13 cellular contexts compared by ENCODE assay signal in the genomic region with DNA sequence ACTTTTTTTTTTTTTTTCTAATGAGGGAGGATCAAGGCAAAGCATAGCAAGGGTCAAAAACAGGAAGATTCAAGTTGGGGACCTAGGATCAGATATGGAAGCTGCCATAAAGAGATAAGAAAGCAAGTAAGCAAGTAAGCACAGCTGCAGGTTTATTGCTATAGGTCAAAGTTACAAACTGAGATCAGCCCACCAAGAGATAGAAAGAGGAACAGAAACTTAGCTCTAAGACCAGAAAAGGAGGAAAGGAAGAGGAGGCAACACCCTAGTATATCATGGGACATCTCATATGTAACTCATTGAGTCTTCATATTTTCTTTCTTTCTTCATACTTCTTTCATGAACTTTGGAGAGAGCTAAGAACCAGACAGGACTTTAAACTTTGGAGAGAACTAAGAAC.
A peak's percentile ranks its signal among the peaks of the same experiment; 100 is the strongest.
DNase-seq lines count a peak whose midpoint lies in the region; ATAC-seq and TF ChIP-seq lines count a peak whose summit lies in the region.
"Had no signal": no experiment of that assay in that cellular context is flagged by ENCODE, and none has a peak within 500 bp of the region (broad histone marks: within the 10 kb centered on the region; RNA-seq: fewer than 3 reads in every experiment).

No MANE protein-coding gene starts in this region.

- H3K9me3 ChIP-seq in BLaER1 treated with 17β-estradiol and CSF1 and Interleukin-3, amounts not matched to agents 10 nM and 100 nM (replicated peaks in 1 of 11): peaks cover 0 to 11% (median 5%) of the 10 kb centered on the region in 11 experiments; a peak in 7 of 22 replicates
- H3K9me3 ChIP-seq in OCI-LY3 (ENCODE audit: insufficient read depth, low read length) (no peaks in the 10 kb centered on the region), SK-N-SH (no peaks in the 10 kb centered on the region), smooth muscle cell (replicated peaks; ENCODE audit: low read depth) (no peaks in the 10 kb centered on the region)

- H3K79me2 ChIP-seq in OCI-LY3 (ENCODE audit: low read length): no peaks in the 10 kb centered on the region
- H3K79me2 ChIP-seq in SK-N-SH (ENCODE audit: insufficient read depth): no peaks in the 10 kb centered on the region
- no peaks in the 10 kb centered on the region for H3K79me2 ChIP-seq in smooth muscle cell (ENCODE audit: low read depth)

- peak overlapping the region in 2 of 11 experiments; percentile 22 to 44; a peak in 1 of 22 replicates for H3K9ac ChIP-seq in BLaER1 treated with 17β-estradiol and CSF1 and Interleukin-3, amounts not matched to agents 10 nM and 100 nM
- H3K9ac ChIP-seq in OCI-LY3 (ENCODE audit: low read length) (no peak overlapping the region), SK-N-SH (no peak overlapping the region), smooth muscle cell (ENCODE audit: low read depth) (no peak overlapping the region)
- H3K9ac ChIP-seq: GM23248 had no signal

- POLR2A ChIA-PET in SK-N-SH (lab: Yijun Ruan, JAX): no interaction called here

- H3K4me2 ChIP-seq in BLaER1 treated with 17β-estradiol and CSF1 and Interleukin-3, amounts not matched to agents 10 nM and 100 nM: peak overlapping the region; percentile 11 to 65 (median 39); a peak in 17 of 22 replicates
- H3K4me2 ChIP-seq in OCI-LY3 (ENCODE audit: low read length) (peak overlapping the region; percentile 24; the same call in 1 of the 2 replicates), SK-N-SH (no peak overlapping the region), smooth muscle cell (no peak overlapping the region)
- H3K4me2 ChIP-seq: A549 had no signal

- TF ChIP-seq CTCF in OCI-LY3 (IDR thresholded peaks at IDR 0.05; ENCODE audit: low read depth, low read length): no peak
- no peak for TF ChIP-seq CTCF in SK-N-SH (IDR thresholded peaks at IDR 0.05)
- no peak for TF ChIP-seq CTCF in smooth muscle cell (IDR thresholded peaks at IDR 0.05; ENCODE audit: borderline replicate concordance, insufficient read depth, poor library complexity, severe bottlenecking)

- H2AFZ ChIP-seq in OCI-LY3 (ENCODE audit: low read depth, low read length): no peak overlapping the region
- no peak overlapping the region for H2AFZ ChIP-seq in SK-N-SH (ENCODE audit: low read depth)
- no peak overlapping the region for H2AFZ ChIP-seq in smooth muscle cell (ENCODE audit: low read depth)
- H2AFZ ChIP-seq: GM23248 had no signal

- H3F3A ChIP-seq in SK-N-SH (replicated peaks; ENCODE audit: insufficient read depth): no peaks in the 10 kb centered on the region
- no peaks in the 10 kb centered on the region for H3F3A ChIP-seq in smooth muscle cell (ENCODE audit: low read depth)

- peak overlapping the region; percentile 28 to 86 (median 53); a peak in 19 of 22 replicates for H3K27ac ChIP-seq in BLaER1 treated with 17β-estradiol and CSF1 and Interleukin-3, amounts not matched to agents 10 nM and 100 nM
- H3K27ac ChIP-seq in OCI-LY3 (ENCODE audit: low read length) (no peak overlapping the region), SK-N-SH (ENCODE audit: low read depth in 2 of 2, low read length in 1 of 2) (no peak overlapping the region), smooth muscle cell (ENCODE audit: low read depth) (no peak overlapping the region)
- H3K27ac ChIP-seq: A549, GM23248 had no signal

- no peak for TF ChIP-seq RAD21 in SK-N-SH (IDR thresholded peaks at IDR 0.05; ENCODE audit: low read length)

- no peaks in the 10 kb centered on the region for H4K20me1 ChIP-seq in BLaER1 treated with 17β-estradiol and CSF1 and Interleukin-3, amounts not matched to agents 10 nM and 100 nM
- H4K20me1 ChIP-seq in OCI-LY3 (ENCODE audit: insufficient read depth, low read length): no peaks in the 10 kb centered on the region
- no peaks in the 10 kb centered on the region for H4K20me1 ChIP-seq in SK-N-SH (ENCODE audit: insufficient read depth)
- H4K20me1 ChIP-seq in smooth muscle cell (ENCODE audit: low read depth): no peaks in the 10 kb centered on the region

- CTCF ChIA-PET in SK-N-SH (lab: Yijun Ruan, JAX): interaction anchor here (1.0 to 1.2 kb wide), 2 partner anchors 19 to 605 kb away, joined by 3 read pairs; no protein-coding TSS in a partner anchor

- H3K36me3 ChIP-seq in BLaER1 treated with 17β-estradiol and CSF1 and Interleukin-3, amounts not matched to agents 10 nM and 100 nM: no peaks in the 10 kb centered on the region
- no peaks in the 10 kb centered on the region for H3K36me3 ChIP-seq in OCI-LY3 (replicated peaks; ENCODE audit: low read depth, low read length)
- H3K36me3 ChIP-seq in SK-N-SH (replicated peaks in 1 of 2; ENCODE audit: control insufficient read depth in 1 of 2, insufficient read depth in 2 of 2, low read length in 1 of 2): no peaks in the 10 kb centered on the region
- no peaks in the 10 kb centered on the region for H3K36me3 ChIP-seq in smooth muscle cell (ENCODE audit: low read depth)

- no peak for DNase-seq in SK-N-SH
- no peak for DNase-seq in stimulated activated CD4-positive, alpha-beta T cell treated with anti-CD3 and anti-CD28 coated beads, Interleukin-2, amount 100 ng/mL, for 48 hours
- no peak for DNase-seq in NCI-H226
- DNase-seq in smooth muscle cell (lab: John Stamatoyannopoulos, UW; ENCODE audit: unreplicated experiment): no peak
- DNase-seq: activated CD8-positive, alpha-beta T cell treated with anti-CD3 and anti-CD28 coated beads for 36 hours; NCI-H2171 treated with DMSO at 0.1 percent for 48 hours; posterior cingulate gyrus had no signal

- H3K9me2 ChIP-seq in SK-N-SH: 0 out of 2 replicates have a peak, but pooled peaks cover 3% of the 10 kb centered on the region

- ATAC-seq in GM19438 (IDR thresholded peaks at IDR 0.05; ENCODE audit: low read depth, unreplicated experiment) (peak; percentile 100), HG03045 (IDR thresholded peaks at IDR 0.05; ENCODE audit: unreplicated experiment) (peak; percentile 100)
- ATAC-seq: A549; activated CD8-positive, alpha-beta T cell treated with anti-CD3 and anti-CD28 coated beads for 36 hours had no signal

- no peaks in the 10 kb centered on the region for H3K27me3 ChIP-seq in BLaER1 treated with 17β-estradiol and CSF1 and Interleukin-3, amounts not matched to agents 10 nM and 100 nM
- H3K27me3 ChIP-seq in OCI-LY3 (ENCODE audit: low read depth, low read length) (no peaks in the 10 kb centered on the region), SK-N-SH (ENCODE audit: insufficient read depth) (no peaks in the 10 kb centered on the region), smooth muscle cell (ENCODE audit: low read depth) (no peaks in the 10 kb centered on the region)

- no peak for TF ChIP-seq EP300 in SK-N-SH (IDR thresholded peaks at IDR 0.05; ENCODE audit: borderline replicate concordance in 1 of 2, low read depth in 1 of 2, low read length in 1 of 2)

- no peak overlapping the region; a peak in 1 of 20 replicates for H3K4me3 ChIP-seq in BLaER1 treated with 17β-estradiol and CSF1 and Interleukin-3, amounts not matched to agents 10 nM and 100 nM
- H3K4me3 ChIP-seq in OCI-LY3 (ENCODE audit: low read length) (no peak overlapping the region), SK-N-SH (ENCODE audit: low read depth in 2 of 2, low read length in 1 of 2) (no peak overlapping the region), smooth muscle cell (no peak overlapping the region)
- H3K4me3 ChIP-seq: A549, GM23248 had no signal

- peaks cover 12 to 29% (median 23%) of the 10 kb centered on the region in 10 experiments; a peak in 19 of 20 replicates for H3K4me1 ChIP-seq in BLaER1 treated with 17β-estradiol and CSF1 and Interleukin-3, amounts not matched to agents 10 nM and 100 nM
- H3K4me1 ChIP-seq in OCI-LY3 (ENCODE audit: low read length): peaks cover 12% of the 10 kb centered on the region
- no peaks in the 10 kb centered on the region for H3K4me1 ChIP-seq in SK-N-SH (ENCODE audit: control insufficient read depth in 1 of 2, insufficient read depth in 2 of 2, low read depth in 1 of 2, low read length in 1 of 2)
- no peaks in the 10 kb centered on the region for H3K4me1 ChIP-seq in smooth muscle cell (ENCODE audit: low read depth)
- H3K4me1 ChIP-seq: A549 had no signal

TF ChIP-seq in SK-N-SH, 30 proteins besides CTCF, POLR2A, EP300 and RAD21:
- TF ChIP-seq, protein P1, sequence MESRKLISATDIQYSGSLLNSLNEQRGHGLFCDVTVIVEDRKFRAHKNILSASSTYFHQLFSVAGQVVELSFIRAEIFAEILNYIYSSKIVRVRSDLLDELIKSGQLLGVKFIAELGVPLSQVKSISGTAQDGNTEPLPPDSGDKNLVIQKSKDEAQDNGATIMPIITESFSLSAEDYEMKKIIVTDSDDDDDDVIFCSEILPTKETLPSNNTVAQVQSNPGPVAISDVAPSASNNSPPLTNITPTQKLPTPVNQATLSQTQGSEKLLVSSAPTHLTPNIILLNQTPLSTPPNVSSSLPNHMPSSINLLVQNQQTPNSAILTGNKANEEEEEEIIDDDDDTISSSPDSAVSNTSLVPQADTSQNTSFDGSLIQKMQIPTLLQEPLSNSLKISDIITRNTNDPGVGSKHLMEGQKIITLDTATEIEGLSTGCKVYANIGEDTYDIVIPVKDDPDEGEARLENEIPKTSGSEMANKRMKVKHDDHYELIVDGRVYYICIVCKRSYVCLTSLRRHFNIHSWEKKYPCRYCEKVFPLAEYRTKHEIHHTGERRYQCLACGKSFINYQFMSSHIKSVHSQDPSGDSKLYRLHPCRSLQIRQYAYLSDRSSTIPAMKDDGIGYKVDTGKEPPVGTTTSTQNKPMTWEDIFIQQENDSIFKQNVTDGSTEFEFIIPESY (IDR thresholded peaks at IDR 0.05; ENCODE audit: borderline replicate concordance, low read depth): no peak
- TF ChIP-seq, protein P2, sequence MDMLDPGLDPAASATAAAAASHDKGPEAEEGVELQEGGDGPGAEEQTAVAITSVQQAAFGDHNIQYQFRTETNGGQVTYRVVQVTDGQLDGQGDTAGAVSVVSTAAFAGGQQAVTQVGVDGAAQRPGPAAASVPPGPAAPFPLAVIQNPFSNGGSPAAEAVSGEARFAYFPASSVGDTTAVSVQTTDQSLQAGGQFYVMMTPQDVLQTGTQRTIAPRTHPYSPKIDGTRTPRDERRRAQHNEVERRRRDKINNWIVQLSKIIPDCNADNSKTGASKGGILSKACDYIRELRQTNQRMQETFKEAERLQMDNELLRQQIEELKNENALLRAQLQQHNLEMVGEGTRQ (IDR thresholded peaks at IDR 0.05; ENCODE audit: borderline replicate concordance, low read depth, low read length): no peak
- TF ChIP-seq RCOR1 (IDR thresholded peaks at IDR 0.05; ENCODE audit: low read length): no peak
- no peak for TF ChIP-seq TEAD4 (IDR thresholded peaks at IDR 0.05; ENCODE audit: borderline replicate concordance, insufficient read depth)
- no peak for TF ChIP-seq YY1 (IDR thresholded peaks at IDR 0.05; ENCODE audit: low read depth)
- no peak for TF ChIP-seq JUND (IDR thresholded peaks at IDR 0.05)
- TF ChIP-seq TCF12 (IDR thresholded peaks at IDR 0.05): no peak
- TF ChIP-seq MEF2A (IDR thresholded peaks at IDR 0.05; ENCODE audit: borderline replicate concordance, low read depth): no peak
TF ChIP-seq in SK-N-SH: peak in this region for 0.

Comparison
In these comparisons a context has a peak if more than half of its experiments do, and no peak if none do; other contexts are left out.
1. H3K27ac ChIP-seq: peak in BLaER1 treated with 17β-estradiol and CSF1 and Interleukin-3, amounts not matched to agents 10 nM and 100 nM (11 of 11); none in OCI-LY3 (single experiment), SK-N-SH (0 of 2) and smooth muscle cell (single experiment).
2. H3K4me2 ChIP-seq: peak in BLaER1 treated with 17β-estradiol and CSF1 and Interleukin-3, amounts not matched to agents 10 nM and 100 nM (11 of 11) and OCI-LY3 (single experiment); none in SK-N-SH (single experiment) and smooth muscle cell (single experiment).